28 cellular contexts compared by ENCODE assay signal in genomic region chr14:72553656-72554055, GRCh38.
"Had no signal": no experiment of that assay in that cellular context is flagged by ENCODE, and none has a peak within 500 bp of the region (broad histone marks: within the 10 kb centered on the region; RNA-seq: fewer than 3 reads in every experiment).

No MANE protein-coding gene starts in this region.

- H3K27me3 ChIP-seq: breast epithelium, dorsolateral prefrontal cortex, gastrocnemius medialis, ovary, thyroid gland had no signal

- H3K36me3 ChIP-seq: breast epithelium, gastrocnemius medialis, neutrophil, ovary, prostate gland, thyroid gland had no signal

- H3K4me3 ChIP-seq: breast epithelium, dorsolateral prefrontal cortex, gastrocnemius medialis, hepatocyte, ovary, prostate gland, smooth muscle cell, thyroid gland had no signal

- H2AFZ ChIP-seq: hepatocyte had no signal

- H3K9me3 ChIP-seq: breast epithelium, gastrocnemius medialis, neutrophil, ovary, prostate gland, thyroid gland had no signal

- ATAC-seq: activated CD8-positive, alpha-beta memory T cell treated with anti-CD3 and anti-CD28 coated beads, Interleukin-2, amount 10 ng/mL, durations not matched to agents 7 days and 5 days; activated CD8-positive, alpha-beta T cell treated with anti-CD3 and anti-CD28 coated beads, Interleukin-2, amount 10 ng/mL, durations not matched to agents 7 days and 5 days; activated naive CD8-positive, alpha-beta T cell treated with anti-CD3 and anti-CD28 coated beads, Interleukin-2, amount 50 U/mL, for 24 hours; gastrocnemius medialis; left colon; stimulated activated memory B cell treated with anti-CD40 and anti-IgM and Interleukin-4, amounts not matched to agents 10 μg/mL and 1 μg/mL and 100 μg/mL, for 72 hours; stimulated activated naive CD8-positive, alpha-beta T cell treated with anti-CD3 and anti-CD28 coated beads, Interleukin-15, amount 100 ng/mL, for 72 hours; T-cell had no signal

- H3K27ac ChIP-seq: breast epithelium, gastrocnemius medialis, hepatocyte, neutrophil, ovary, prostate gland, thyroid gland had no signal

- DNase-seq: activated B cell treated with CpG ODN at 0.5 μM for 24 hours; activated CD8-positive, alpha-beta memory T cell treated with anti-CD3 and anti-CD28 coated beads, Interleukin-2, amount 10 ng/mL, durations not matched to agents 7 days and 5 days; activated CD8-positive, alpha-beta T cell treated with anti-CD3 and anti-CD28 coated beads, Interleukin-2, amount 10 ng/mL, durations not matched to agents 7 days and 5 days; activated naive CD8-positive, alpha-beta T cell treated with anti-CD3 and anti-CD28 coated beads, Interleukin-2, amount 50 U/mL, for 24 hours; activated T-cell treated with anti-CD3 and anti-CD28 coated beads, Interleukin-2, amount 50 U/mL, for 48 hours; amygdala; effector memory CD4-positive, alpha-beta T cell; gastrocnemius medialis; immature natural killer cell; kidney; left colon; mammary epithelial cell; nephron progenitor cell; stimulated activated CD4-positive, alpha-beta T cell treated with anti-CD3 and anti-CD28 coated beads, Interleukin-1b, Interleukin-23, amount 100 ng/mL, for 48 hours; stimulated activated CD4-positive, alpha-beta T cell treated with anti-CD3 and anti-CD28 coated beads, Interleukin-4, amount 100 ng/mL, for 4 hours; stimulated activated CD8-positive, alpha-beta memory T cell treated with anti-CD3 and anti-CD28 coated beads, Interleukin-4, amount 100 ng/mL, for 48 hours; stimulated activated naive CD8-positive, alpha-beta T cell treated with anti-CD3 and anti-CD28 coated beads, Interleukin-15, amount 100 ng/mL, for 72 hours; T-cell had no signal

- H3K4me2 ChIP-seq: hepatocyte, smooth muscle cell had no signal

- H3K79me2 ChIP-seq: hepatocyte had no signal

- H3K4me1 ChIP-seq: breast epithelium, prostate gland had no signal

- FAIRE-seq: colon, kidney had no signal
